16 cellular contexts compared by ENCODE assay signal in genomic region chr15:45535486-45536042, GRCh38.
"Had no signal": no experiment of that assay in that cellular context is flagged by ENCODE, and none has a peak within 500 bp of the region (broad histone marks: within the 10 kb centered on the region; RNA-seq: fewer than 3 reads in every experiment).

No MANE protein-coding gene starts in this region.

- H3K36me3 Mint-ChIP-seq: activated naive CD4-positive, alpha-beta T cell treated with anti-CD3 and anti-CD28 coated beads, Interleukin-2, amount 50 U/mL, for 72 hours; stimulated activated effector memory CD8-positive, alpha-beta T cell treated with anti-CD3 and anti-CD28 coated beads, Interleukin-12 subunit alpha, Interleukin-12 subunit beta, amount 100 ng/mL, for 72 hours had no signal

- H3K9me3 Mint-ChIP-seq: activated naive CD4-positive, alpha-beta T cell treated with anti-CD3 and anti-CD28 coated beads, Interleukin-2, amount 50 U/mL, for 72 hours; nephron progenitor cell; stimulated activated effector memory CD8-positive, alpha-beta T cell treated with anti-CD3 and anti-CD28 coated beads, Interleukin-12 subunit alpha, Interleukin-12 subunit beta, amount 100 ng/mL, for 72 hours; T-helper 1 cell treated with Interleukin-12 subunit alpha and Interleukin-12 subunit beta and Interleukin-4 antibody, amounts not matched to agents 30 μg/mL and 1 μg/mL, for 36 hours had no signal

- ATAC-seq: activated naive CD4-positive, alpha-beta T cell treated with anti-CD3 and anti-CD28 coated beads, Interleukin-2, amount 50 U/mL, for 72 hours; sciatic nerve; stimulated activated effector memory CD8-positive, alpha-beta T cell treated with anti-CD3 and anti-CD28 coated beads, Interleukin-12 subunit alpha, Interleukin-12 subunit beta, amount 100 ng/mL, for 72 hours had no signal

- H3K4me1 ChIP-seq: adrenal gland had no signal

- H3K9me3 ChIP-seq: adrenal gland, testis had no signal

- DNase-seq: activated CD4-positive, alpha-beta T cell treated with anti-CD3 and anti-CD28 coated beads, Interleukin-2, amount 50 U/mL, for 4 hours; activated gamma-delta T cell treated with Interleukin-2 at 50 U/mL for 16 hours; adrenal gland; cerebellar nuclear complex; cortex of kidney; kidney glomerular epithelial cell; mesenchymal stem cell; nephron progenitor cell; stimulated activated CD4-positive, alpha-beta T cell treated with anti-CD3 and anti-CD28 coated beads, Interleukin-4, amount 100 ng/mL, for 24 hours; testis had no signal

- H3K27me3 ChIP-seq: adrenal gland, testis had no signal

- H3K4me1 Mint-ChIP-seq: nephron progenitor cell; stimulated activated effector memory CD8-positive, alpha-beta T cell treated with anti-CD3 and anti-CD28 coated beads, Interleukin-12 subunit alpha, Interleukin-12 subunit beta, amount 100 ng/mL, for 72 hours had no signal

- H3K27ac ChIP-seq: adrenal gland, VCaP had no signal

- H3K4me3 Mint-ChIP-seq: nephron progenitor cell; stimulated activated effector memory CD8-positive, alpha-beta T cell treated with anti-CD3 and anti-CD28 coated beads, Interleukin-12 subunit alpha, Interleukin-12 subunit beta, amount 100 ng/mL, for 72 hours; T-helper 1 cell treated with Interleukin-12 subunit alpha and Interleukin-12 subunit beta and Interleukin-4 antibody, amounts not matched to agents 30 μg/mL and 1 μg/mL, for 36 hours had no signal

- H3K36me3 ChIP-seq: adrenal gland had no signal

- H3K27ac Mint-ChIP-seq: activated naive CD4-positive, alpha-beta T cell treated with anti-CD3 and anti-CD28 coated beads, Interleukin-2, amount 50 U/mL, for 72 hours; nephron progenitor cell; stimulated activated effector memory CD8-positive, alpha-beta T cell treated with anti-CD3 and anti-CD28 coated beads, Interleukin-12 subunit alpha, Interleukin-12 subunit beta, amount 100 ng/mL, for 72 hours; T-helper 1 cell treated with Interleukin-12 subunit alpha and Interleukin-12 subunit beta and Interleukin-4 antibody, amounts not matched to agents 30 μg/mL and 1 μg/mL, for 36 hours had no signal

- H3K4me3 ChIP-seq: adrenal gland, smooth muscle cell, testis had no signal
